In the genomic region with DNA sequence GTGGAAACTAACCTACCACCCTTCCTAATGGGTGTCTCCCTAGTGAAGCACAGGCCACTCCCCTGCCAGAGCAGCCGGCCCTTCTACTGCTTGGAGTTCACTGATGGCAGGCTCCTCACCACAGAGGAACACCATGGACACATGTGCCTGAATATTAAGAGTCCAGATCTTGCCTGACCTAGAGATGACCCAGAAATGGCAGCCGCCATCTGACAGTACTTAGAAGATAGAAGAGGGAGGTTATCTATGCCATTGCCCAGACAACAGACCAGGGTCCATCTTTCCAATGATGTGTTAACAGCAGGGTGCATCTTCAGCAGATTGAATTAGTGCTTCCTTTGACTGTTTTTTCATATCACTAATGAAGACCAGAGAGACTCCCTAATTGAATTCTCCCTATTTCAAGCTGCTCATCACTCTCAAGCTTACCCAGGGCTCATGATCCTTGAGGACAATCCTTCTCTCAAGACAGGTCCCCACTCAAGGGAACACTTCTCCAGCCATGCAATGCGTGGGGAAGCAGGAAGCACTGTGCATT, we compare ENCODE assay signal across 21 cellular contexts.
"Had no signal": no experiment of that assay in that cellular context is flagged by ENCODE, and none has a peak within 500 bp of the region (broad histone marks: within the 10 kb centered on the region; RNA-seq: fewer than 3 reads in every experiment).

No MANE protein-coding gene starts in this region.

- H3K4me2 ChIP-seq: hepatocyte had no signal

- ATAC-seq: activated T-cell treated with anti-CD3 and anti-CD28 coated beads, Interleukin-2, amount 50 U/mL, for 4 hours; effector memory CD8-positive, alpha-beta T cell; left colon; stimulated activated effector memory CD8-positive, alpha-beta T cell treated with anti-CD3 and anti-CD28 coated beads, Interleukin-12 subunit alpha, Interleukin-12 subunit beta, amount 100 ng/mL, for 72 hours; upper lobe of right lung had no signal

- H3K4me3 Mint-ChIP-seq: activated B cell treated with CpG ODN at 0.5 μM for 24 hours; activated CD4-positive, alpha-beta memory T cell treated with anti-CD3 and anti-CD28 coated beads for 36 hours; activated T-cell treated with anti-CD3 and anti-CD28 coated beads, Interleukin-2, amount 50 U/mL, for 4 hours; effector memory CD8-positive, alpha-beta T cell; neural crest cell; stimulated activated effector memory CD8-positive, alpha-beta T cell treated with anti-CD3 and anti-CD28 coated beads, Interleukin-12 subunit alpha, Interleukin-12 subunit beta, amount 100 ng/mL, for 72 hours had no signal

- H3K4me3 ChIP-seq: cardiac muscle cell, esophagus squamous epithelium, hepatocyte, skin epidermis, testis, upper lobe of right lung had no signal

- H3K27me3 Mint-ChIP-seq: progenitor cell of endocrine pancreas had no signal

- H3K27ac ChIP-seq: cardiac muscle cell, hepatocyte, testis, upper lobe of right lung had no signal

- H3K9me3 ChIP-seq: esophagus squamous epithelium, testis, upper lobe of right lung had no signal

- H3K27me3 ChIP-seq: cardiac muscle cell, hepatocyte, testis, upper lobe of right lung had no signal

- H3K4me1 Mint-ChIP-seq: activated B cell treated with CpG ODN at 0.5 μM for 24 hours had no signal

- H3K36me3 ChIP-seq: cardiac muscle cell, esophagus squamous epithelium, upper lobe of right lung had no signal

- H3K9me3 Mint-ChIP-seq: activated B cell treated with CpG ODN at 0.5 μM for 24 hours; activated CD4-positive, alpha-beta memory T cell treated with anti-CD3 and anti-CD28 coated beads for 36 hours; activated T-cell treated with anti-CD3 and anti-CD28 coated beads, Interleukin-2, amount 50 U/mL, for 4 hours; effector memory CD8-positive, alpha-beta T cell; neural crest cell; stimulated activated effector memory CD8-positive, alpha-beta T cell treated with anti-CD3 and anti-CD28 coated beads, Interleukin-12 subunit alpha, Interleukin-12 subunit beta, amount 100 ng/mL, for 72 hours had no signal

- H3K27ac Mint-ChIP-seq: activated B cell treated with CpG ODN at 0.5 μM for 24 hours; activated CD4-positive, alpha-beta memory T cell treated with anti-CD3 and anti-CD28 coated beads for 36 hours; effector memory CD8-positive, alpha-beta T cell; progenitor cell of endocrine pancreas; stimulated activated effector memory CD8-positive, alpha-beta T cell treated with anti-CD3 and anti-CD28 coated beads, Interleukin-12 subunit alpha, Interleukin-12 subunit beta, amount 100 ng/mL, for 72 hours had no signal

- H3K36me3 Mint-ChIP-seq: activated CD4-positive, alpha-beta memory T cell treated with anti-CD3 and anti-CD28 coated beads for 36 hours; stimulated activated effector memory CD8-positive, alpha-beta T cell treated with anti-CD3 and anti-CD28 coated beads, Interleukin-12 subunit alpha, Interleukin-12 subunit beta, amount 100 ng/mL, for 72 hours had no signal

- H2AFZ ChIP-seq: hepatocyte had no signal

- DNase-seq: activated B cell treated with CpG ODN at 0.5 μM for 24 hours; activated CD4-positive, alpha-beta memory T cell treated with anti-CD3 and anti-CD28 coated beads for 36 hours; activated CD4-positive, alpha-beta T cell treated with anti-CD3 and anti-CD28 coated beads for 4 hours; activated effector memory CD4-positive, alpha-beta T cell treated with Interleukin-2 at 50 U/mL for 16 hours; activated naive CD4-positive, alpha-beta T cell treated with anti-CD3 and anti-CD28 coated beads, Interleukin-2, amount 50 U/mL, for 16 hours; activated T-cell treated with anti-CD3 and anti-CD28 coated beads, Interleukin-2, amount 50 U/mL, for 4 hours; effector memory CD8-positive, alpha-beta T cell; esophagus squamous epithelium; left colon; midbrain; stimulated activated CD4-positive, alpha-beta T cell treated with anti-CD3 and anti-CD28 coated beads, Interleukin-4, amount 100 ng/mL, for 24 hours; SW 1271; T-helper 2 cell; testis; upper lobe of right lung had no signal
